13 cellular contexts compared by ENCODE assay signal in genomic region chr10:35040761-35041501, GRCh38. TPM values are rescaled to one million over a fixed set of nuclear protein-coding genes. Genes with fewer than 3 reads are reported as not detected.
DNase-seq lines count a peak whose midpoint lies in the region; TF ChIP-seq lines count a peak whose summit lies in the region.
"Had no signal": no experiment of that assay in that cellular context is flagged by ENCODE, and none has a peak within 500 bp of the region (broad histone marks: within the 10 kb centered on the region; RNA-seq: fewer than 3 reads in every experiment).

No MANE protein-coding gene starts in this region.

- H3K4me3 Mint-ChIP-seq in HFFc6 = peak overlapping the region; percentile 24
- H3K4me3 Mint-ChIP-seq: CD4-positive, CD25-positive, alpha-beta regulatory T cell; naive thymus-derived CD4-positive, alpha-beta T cell had no signal

- DNase-seq in AG08395 (ENCODE audit: low spot score) (peak; percentile 56), HFFc6 (peak; percentile 73), astrocyte of the spinal cord (ENCODE audit: low read depth, low spot score) (peak; percentile 76), iPS-NIHi7 (ENCODE audit: extremely low spot score) (peak; percentile 26), activated T-cell treated with anti-CD3 and anti-CD28 coated beads for 4 hours (no peak), amygdala (lab: John Stamatoyannopoulos, UW) (no peak), NCI-H774 (lab: John Stamatoyannopoulos, UW) (no peak)
- no peak for DNase-seq in activated CD4-positive, CD25-positive, alpha-beta regulatory T cell treated with anti-CD3 and anti-CD28 coated beads, Interleukin-2, amount 50 U/mL, for 72 hours
- DNase-seq: activated effector memory CD4-positive, alpha-beta T cell treated with Interleukin-2 at 50 U/mL for 16 hours; CD4-positive, CD25-positive, alpha-beta regulatory T cell; naive thymus-derived CD4-positive, alpha-beta T cell; NCI-H345; T-helper 9 cell had no signal

- H3K27me3 Mint-ChIP-seq in HFFc6 (ENCODE audit: insufficient read depth) = 0 out of 2 replicates have a peak, but pooled peaks cover 3% of the 10 kb centered on the region
- H3K27me3 Mint-ChIP-seq: CD4-positive, CD25-positive, alpha-beta regulatory T cell; naive thymus-derived CD4-positive, alpha-beta T cell had no signal

- peaks cover 52% of the 10 kb centered on the region for H3K4me1 Mint-ChIP-seq in HFFc6 (ENCODE audit: low read depth)

- peak overlapping the region; percentile 86 for H3K27ac Mint-ChIP-seq in HFFc6

- in situ Hi-C loops in astrocyte of the spinal cord (cut with HindIII; ENCODE audit: low sequenced_read_pairs) = no loop called here

- peaks cover 30% of the 10 kb centered on the region for H3K36me3 Mint-ChIP-seq in HFFc6 (ENCODE audit: low read depth)

- no peak overlapping the region for H3K4me3 ChIP-seq in astrocyte of the spinal cord (ENCODE audit: low read depth, low read length)

- H3K9me3 Mint-ChIP-seq in HFFc6 = no peaks in the 10 kb centered on the region
- H3K9me3 Mint-ChIP-seq: CD4-positive, CD25-positive, alpha-beta regulatory T cell; naive thymus-derived CD4-positive, alpha-beta T cell had no signal

- TF ChIP-seq CTCF in HFFc6 (IDR thresholded peaks at IDR 0.05) = no peak
- TF ChIP-seq CTCF in astrocyte of the spinal cord (IDR thresholded peaks at IDR 0.05; ENCODE audit: low read depth, low read length) = no peak

RNA-seq across cellular contexts. Expression of gene CUL2, which starts 49.2 kb away (rescaled TPM):
- 10 to 100 TPM; 42.5 to 55.7 (median 51.3) TPM for total RNA-seq in HFFc6 (2021; fragmentation: NEBNext Ultra II Directional; extraction: Animal tissue kit (Norgen Biotek cat#: 25700))

Comparison
In these comparisons a context has a peak if more than half of its experiments do, and no peak if none do; other contexts are left out.
1. DNase-seq: peak in AG08395 (single experiment), HFFc6 (single experiment), astrocyte of the spinal cord (single experiment) and iPS-NIHi7 (single experiment); none in activated T-cell treated with anti-CD3 and anti-CD28 coated beads for 4 hours (single experiment), amygdala (0 of 56), NCI-H774 (single experiment) and activated CD4-positive, CD25-positive, alpha-beta regulatory T cell treated with anti-CD3 and anti-CD28 coated beads, Interleukin-2, amount 50 U/mL, for 72 hours (single experiment).